ENCODE assay signal across 19 cellular contexts in genomic region chr14:87990687-87991086, GRCh38. TPM values are rescaled to one million over a fixed set of nuclear protein-coding genes. Genes with fewer than 3 reads are reported as not detected.
DNase-seq lines count a peak whose midpoint lies in the region; FAIRE-seq and TF ChIP-seq lines count a peak whose summit lies in the region.
"Had no signal": no experiment of that assay in that cellular context is flagged by ENCODE, and none has a peak within 500 bp of the region (broad histone marks: within the 10 kb centered on the region; RNA-seq: fewer than 3 reads in every experiment).

No MANE protein-coding gene starts in this region.

- intact Hi-C loops in left ventricle myocardium inferior (cut with micrococcal nuclease), result no loop called here
- intact Hi-C loops in cardiac septum (cut with DNase I), result loop anchor here (10.0 kb wide), 1 partner anchor 394 kb away; the partner anchor contains the start of gene SPATA7
- intact Hi-C loops in adrenal gland (cut with DNase I), result no loop called here

- H3K27ac ChIP-seq in left ventricle myocardium inferior (replicated peaks) (peak overlapping the region; percentile 96), adrenal gland (peak overlapping the region in 3 of 5 donors; percentile 14 to 97 (median 58)), muscle layer of duodenum (ENCODE audit: low read length) (peak overlapping the region; percentile 67)
- H3K27ac ChIP-seq: SJCRH30 had no signal

- POLR2A ChIA-PET in HEK293T (lab: Yijun Ruan, JAX), result no interaction called here

- H3K27me3 ChIP-seq in left ventricle myocardium inferior (ENCODE audit: low read depth) (no peaks in the 10 kb centered on the region), adrenal gland (no peaks in the 10 kb centered on the region), muscle layer of duodenum (ENCODE audit: low read depth, low read length) (no peaks in the 10 kb centered on the region)
- H3K27me3 ChIP-seq: SJCRH30 had no signal

- no peak for TF ChIP-seq CTCF in left ventricle myocardium inferior (IDR thresholded peaks at IDR 0.05; ENCODE audit: borderline replicate concordance)
- no peak for TF ChIP-seq CTCF in adrenal gland (IDR thresholded peaks at IDR 0.05)

- FAIRE-seq in urothelium cell line (lab: Jason Lieb, UNC), result peak; percentile 30
- FAIRE-seq: islet of Langerhans had no signal

- no peaks in the 10 kb centered on the region for H3K36me3 ChIP-seq in left ventricle myocardium inferior
- H3K36me3 ChIP-seq in adrenal gland (replicated peaks in 1 of 2), result peaks cover 0 to 6% of the 10 kb centered on the region in 2 donors
- peaks cover 0 to 7% of the 10 kb centered on the region in 2 donors for H3K36me3 ChIP-seq in muscle layer of duodenum (ENCODE audit: control insufficient read depth in 1 of 2, insufficient read depth in 2 of 2, low read length in 2 of 2)
- H3K36me3 ChIP-seq: SJCRH30 had no signal

- CTCF ChIA-PET in HEK293T (lab: Yijun Ruan, JAX), result no interaction called here

- peaks cover 52% of the 10 kb centered on the region for H3K4me1 ChIP-seq in left ventricle myocardium inferior
- H3K4me1 ChIP-seq in adrenal gland (replicated peaks in 1 of 2), result peaks cover 10 to 29% of the 10 kb centered on the region in 2 donors
- peaks cover 12 to 15% of the 10 kb centered on the region in 2 donors for H3K4me1 ChIP-seq in muscle layer of duodenum (ENCODE audit: control insufficient read depth in 1 of 2, insufficient read depth in 2 of 2, low read length in 2 of 2)

- H3K9me3 ChIP-seq in left ventricle myocardium inferior (replicated peaks) (no peaks in the 10 kb centered on the region), adrenal gland (replicated peaks in 1 of 3) (no peaks in the 10 kb centered on the region), muscle layer of duodenum (ENCODE audit: control insufficient read depth in 1 of 2, low read length in 2 of 2) (no peaks in the 10 kb centered on the region)
- H3K9me3 ChIP-seq: Caco-2, SJCRH30 had no signal

- no peak overlapping the region for H3K4me3 ChIP-seq in left ventricle myocardium inferior
- H3K4me3 ChIP-seq in adrenal gland, result no peak overlapping the region
- H3K4me3 ChIP-seq in muscle layer of duodenum (ENCODE audit: low read depth in 1 of 2, low read length in 2 of 2), result no peak overlapping the region
- H3K4me3 ChIP-seq: SJCRH30 had no signal

- TF ChIP-seq POLR2A in adrenal gland (IDR thresholded peaks at IDR 0.05), result no peak

- 70 to 72% (median 71%) methylated on average over 4 of the region's 4 CpGs for WGBS in adrenal gland, 4 donors

- DNase-seq in left ventricle myocardium inferior (no peak), cardiac septum (ENCODE audit: low spot score) (no peak), adrenal gland (peak in 3 of 7 donors; percentile 24 to 44 (median 27)), urothelium cell line (ENCODE audit: low spot score) (no peak), NCI-H2107 (lab: John Stamatoyannopoulos, UW) (no peak), GM03348 (ENCODE audit: low spot score) (no peak), HEK293T (ENCODE audit: extremely low spot score) (no peak)
- DNase-seq: activated B cell treated with CpG ODN at 0.5 μM for 24 hours; activated CD4-positive, alpha-beta memory T cell treated with anti-CD3 and anti-CD28 coated beads, Interleukin-2, amount 10 ng/mL, durations not matched to agents 7 days and 5 days; Caco-2; GOT3; IMR-90; NCI-H1092; NCI-H526; OCI-M1; SJCRH30 had no signal

TF ChIP-seq in HEK293T, 16 proteins besides CTCF, POLR2A, EP300 and RAD21:
- TF ChIP-seq TARDBP (IDR thresholded peaks at IDR 0.05) (no peak), CTBP1 (IDR thresholded peaks at IDR 0.05; ENCODE audit: borderline replicate concordance) (no peak), FOXM1 (IDR thresholded peaks at IDR 0.05; ENCODE audit: borderline replicate concordance) (no peak), ZNF384 (IDR thresholded peaks at IDR 0.05) (no peak), BHLHE40 (IDR thresholded peaks at IDR 0.05; ENCODE audit: borderline replicate concordance) (no peak), NFRKB (IDR thresholded peaks at IDR 0.05) (no peak), ELF4 (IDR thresholded peaks at IDR 0.05) (no peak), FOXA1 (IDR thresholded peaks at IDR 0.05) (no peak)
- TF ChIP-seq, protein P1, sequence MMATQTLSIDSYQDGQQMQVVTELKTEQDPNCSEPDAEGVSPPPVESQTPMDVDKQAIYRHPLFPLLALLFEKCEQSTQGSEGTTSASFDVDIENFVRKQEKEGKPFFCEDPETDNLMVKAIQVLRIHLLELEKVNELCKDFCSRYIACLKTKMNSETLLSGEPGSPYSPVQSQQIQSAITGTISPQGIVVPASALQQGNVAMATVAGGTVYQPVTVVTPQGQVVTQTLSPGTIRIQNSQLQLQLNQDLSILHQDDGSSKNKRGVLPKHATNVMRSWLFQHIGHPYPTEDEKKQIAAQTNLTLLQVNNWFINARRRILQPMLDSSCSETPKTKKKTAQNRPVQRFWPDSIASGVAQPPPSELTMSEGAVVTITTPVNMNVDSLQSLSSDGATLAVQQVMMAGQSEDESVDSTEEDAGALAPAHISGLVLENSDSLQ (IDR thresholded peaks at IDR 0.05), result no peak

RNA-seq across cellular contexts. Expression of gene GALC, which starts 2.3 kb away (rescaled TPM):
- total RNA-seq in left ventricle myocardium inferior, result 14.5 TPM
- total RNA-seq in cardiac septum, result 13.9 TPM
- total RNA-seq in adrenal gland, result 10 to 100 TPM; 23.4 to 69.6 (median 37.3) TPM
- 10 to 100 TPM in 2 of 3 donors, 1 to 10 TPM in 1; 8.3 to 60.7 (median 11.9) TPM for polyA plus RNA-seq in adrenal gland

RNA-seq across cellular contexts. Expression of gene GPR65, which starts 14.2 kb away (rescaled TPM):
- total RNA-seq in left ventricle myocardium inferior (0.25 TPM), cardiac septum (0.57 TPM), adrenal gland (1 to 10 TPM in 7 of 8 donors, under 1 TPM in 1; 0.18 to 6.1 (median 2.6) TPM)
- polyA plus RNA-seq in adrenal gland, result 1 to 10 TPM; 1.3 to 1.9 (median 1.4) TPM
- total RNA-seq: Caco-2, renal cortical epithelial cell had no signal
